ENCODE assay signal across 8 cellular contexts in genomic region chr16:83898463-83899271, GRCh38. TPM values are rescaled to one million over a fixed set of nuclear protein-coding genes. Genes with fewer than 3 reads are reported as not detected.
DNase-seq lines count a peak whose midpoint lies in the region; ATAC-seq and TF ChIP-seq lines count a peak whose summit lies in the region.

TSS of gene MLYCD (plus strand) at chr16:83899115. CDS start at chr16:83899145, 30 bp downstream.

- intact Hi-C loops in testis (cut with DNase I; ENCODE audit: low total_unique reads), result no loop called here

- peak; percentile 79 for ATAC-seq in GM21576 (IDR thresholded peaks at IDR 0.05; ENCODE audit: unreplicated experiment)
- ATAC-seq in activated naive CD4-positive, alpha-beta T cell treated with anti-CD3 and anti-CD28 coated beads, Interleukin-2, amount 50 U/mL, for 72 hours, result peak; percentile 95

- TF ChIP-seq RAD21 in Ishikawa (IDR thresholded peaks at IDR 0.05; ENCODE audit: low read depth) (no peak), SK-N-SH (IDR thresholded peaks at IDR 0.05; ENCODE audit: low read length) (no peak)

- CTCF ChIA-PET in SK-N-SH (lab: Yijun Ruan, JAX), result interaction anchor here (1.7 to 3.9 kb wide), 3 partner anchors 12 to 288 kb away, joined by 4 to 13 read pairs (median 5); partner anchors contain the start of gene TAF1C

- H2AFZ ChIP-seq in SK-N-SH (ENCODE audit: low read depth), result peak within 1 kb of the TSS; percentile 96

- TF ChIP-seq CTCF in SK-N-SH (IDR thresholded peaks at IDR 0.05) (no peak), glutamatergic neuron (IDR thresholded peaks at IDR 0.05; ENCODE audit: partially characterized antibody, unreplicated experiment) (no peak), osteocyte (IDR thresholded peaks at IDR 0.05) (no peak), testis (IDR thresholded peaks at IDR 0.05) (no peak)

- no peaks in the 10 kb centered on the region for H3F3A ChIP-seq in SK-N-SH (replicated peaks; ENCODE audit: insufficient read depth)

- TF ChIP-seq EP300 in Ishikawa (IDR thresholded peaks at IDR 0.05; ENCODE audit: borderline replicate concordance) (no peak), SK-N-SH (IDR thresholded peaks at IDR 0.05; ENCODE audit: borderline replicate concordance in 1 of 2, low read depth in 1 of 2, low read length in 1 of 2) (no peak)

- H3K27ac Mint-ChIP-seq in activated naive CD4-positive, alpha-beta T cell treated with anti-CD3 and anti-CD28 coated beads, Interleukin-2, amount 50 U/mL, for 72 hours, result peak within 1 kb of the TSS; percentile 55 to 96
- H3K27ac Mint-ChIP-seq in glutamatergic neuron (ENCODE audit: unreplicated experiment) (peak within 1 kb of the TSS; percentile 95), osteocyte (ENCODE audit: unreplicated experiment) (peak within 1 kb of the TSS; percentile 78)

- peaks cover 9% of the 10 kb centered on the region for H3K27me3 Mint-ChIP-seq in glutamatergic neuron (ENCODE audit: unreplicated experiment)
- peaks cover 9% of the 10 kb centered on the region for H3K27me3 Mint-ChIP-seq in osteocyte (ENCODE audit: unreplicated experiment)

- TF ChIP-seq POLR2A in testis (IDR thresholded peaks at IDR 0.05), result no peak

- H3K9me3 ChIP-seq in SK-N-SH (no peaks in the 10 kb centered on the region), testis (no peaks in the 10 kb centered on the region)

- H3K4me1 ChIP-seq in SK-N-SH (ENCODE audit: control insufficient read depth in 1 of 2, insufficient read depth in 2 of 2, low read depth in 1 of 2, low read length in 1 of 2) (peaks cover 0 to 9% of the 10 kb centered on the region in 2 experiments; a peak in 2 of 4 replicates), testis (peaks cover 10% of the 10 kb centered on the region)

- peak within 1 kb of the TSS; percentile 38; the same call in 1 of the 2 replicates for H3K9ac ChIP-seq in SK-N-SH

- POLR2A ChIA-PET in SK-N-SH (lab: Yijun Ruan, JAX), result no interaction called here

- H4K20me1 ChIP-seq in SK-N-SH (ENCODE audit: insufficient read depth), result no peaks in the 10 kb centered on the region

- 14% methylated on average over 26 of the region's 69 CpGs for WGBS in SK-N-SH (ENCODE audit: low lambda C conversion rate)
- WGBS in testis, 2 donors, result 5 to 18% methylated on average over 13 to 62 of the region's 69 CpGs

- peak within 1 kb of the TSS; percentile 69 to 81 for H3K4me3 ChIP-seq in SK-N-SH (ENCODE audit: low read depth in 2 of 2, low read length in 1 of 2)
- H3K4me3 ChIP-seq in testis, result peak within 1 kb of the TSS; percentile 71 to 83

- H3K4me1 Mint-ChIP-seq in glutamatergic neuron (ENCODE audit: low read depth, unreplicated experiment) (peaks cover 19% of the 10 kb centered on the region), osteocyte (ENCODE audit: unreplicated experiment) (peaks cover 14% of the 10 kb centered on the region)

- H3K36me3 ChIP-seq in SK-N-SH (replicated peaks in 1 of 2; ENCODE audit: control insufficient read depth in 1 of 2, insufficient read depth in 2 of 2, low read length in 1 of 2) (no peaks in the 10 kb centered on the region), testis (ENCODE audit: low read depth, missing control alignments) (no peaks in the 10 kb centered on the region)

- H3K9me2 ChIP-seq in SK-N-SH, result no peaks in the 10 kb centered on the region

- H3K4me2 ChIP-seq in SK-N-SH, result peak within 1 kb of the TSS; percentile 93

- H3K4me3 Mint-ChIP-seq in glutamatergic neuron (ENCODE audit: unreplicated experiment) (peak within 1 kb of the TSS; percentile 97), osteocyte (ENCODE audit: unreplicated experiment) (peak within 1 kb of the TSS; percentile 89)

- DNase-seq in EL, result peak; percentile 76
- peak; percentile 98 for DNase-seq in SK-N-SH
- DNase-seq in activated naive CD4-positive, alpha-beta T cell treated with anti-CD3 and anti-CD28 coated beads, Interleukin-2, amount 50 U/mL, for 72 hours (ENCODE audit: low spot score in 2 of 2), result peak; percentile 75 to 84
- DNase-seq in glutamatergic neuron, result peak; percentile 87
- peak; percentile 89 for DNase-seq in osteocyte (ENCODE audit: extremely low spot score, unreplicated experiment)
- DNase-seq in testis, result peak; percentile 85

- H3K27me3 ChIP-seq in SK-N-SH (ENCODE audit: insufficient read depth) (no peaks in the 10 kb centered on the region), testis (no peaks in the 10 kb centered on the region)

- no peaks in the 10 kb centered on the region for H3K9me3 Mint-ChIP-seq in activated naive CD4-positive, alpha-beta T cell treated with anti-CD3 and anti-CD28 coated beads, Interleukin-2, amount 50 U/mL, for 72 hours
- H3K9me3 Mint-ChIP-seq in glutamatergic neuron (ENCODE audit: unreplicated experiment) (peaks cover 6% of the 10 kb centered on the region), osteocyte (ENCODE audit: unreplicated experiment) (no peaks in the 10 kb centered on the region)

- peaks cover 0 to 5% of the 10 kb centered on the region in 2 donors for H3K36me3 Mint-ChIP-seq in activated naive CD4-positive, alpha-beta T cell treated with anti-CD3 and anti-CD28 coated beads, Interleukin-2, amount 50 U/mL, for 72 hours
- H3K36me3 Mint-ChIP-seq in glutamatergic neuron (ENCODE audit: unreplicated experiment) (no peaks in the 10 kb centered on the region), osteocyte (ENCODE audit: unreplicated experiment) (no peaks in the 10 kb centered on the region)

- peaks cover 23% of the 10 kb centered on the region for H3K79me2 ChIP-seq in SK-N-SH (ENCODE audit: insufficient read depth)

- H3K27ac ChIP-seq in SK-N-SH (ENCODE audit: low read depth in 2 of 2, low read length in 1 of 2) (peak within 1 kb of the TSS; percentile 28 to 61; a peak in 3 of 4 replicates), testis (peak within 1 kb of the TSS; percentile 61 to 88)

TF ChIP-seq in Ishikawa, 13 proteins besides CTCF, POLR2A, EP300 and RAD21:
- TF ChIP-seq YY1 (IDR thresholded peaks at IDR 0.05; ENCODE audit: low read depth), result peak; percentile 41; the same call in 1 of the 2 replicates
- no peak for TF ChIP-seq ZBTB7A (IDR thresholded peaks at IDR 0.05; ENCODE audit: low read depth)
- TF ChIP-seq TCF12 (IDR thresholded peaks at IDR 0.05; ENCODE audit: low read depth), result no peak
- TF ChIP-seq CREB1 (IDR thresholded peaks at IDR 0.05; ENCODE audit: low read depth), result no peak
- no peak for TF ChIP-seq USF1 (IDR thresholded peaks at IDR 0.05)
- TF ChIP-seq TEAD4 (IDR thresholded peaks at IDR 0.05), result no peak
- no peak; the same call in 1 of the 2 replicates for TF ChIP-seq NFIC (IDR thresholded peaks at IDR 0.05)
- TF ChIP-seq MAX (IDR thresholded peaks at IDR 0.05), result peak; percentile 71
- TF ChIP-seq EGR1 (IDR thresholded peaks at IDR 0.05), result peak; percentile 38; the same call in 1 of the 2 replicates

TF ChIP-seq in SK-N-SH, 30 proteins besides CTCF, POLR2A, EP300 and RAD21 (continues in another document):
- TF ChIP-seq RXRA (IDR thresholded peaks at IDR 0.05; ENCODE audit: borderline replicate concordance, low read depth), result no peak; the same call in 1 of the 2 replicates
- no peak for TF ChIP-seq GATA2 (CRISPR knock-in tag; IDR thresholded peaks at IDR 0.05)
- TF ChIP-seq MAX (IDR thresholded peaks at IDR 0.05; ENCODE audit: low read depth), result peak; percentile 42; the same call in 1 of the 2 replicates
- TF ChIP-seq YY1 (IDR thresholded peaks at IDR 0.05; ENCODE audit: low read depth), result no peak
- TF ChIP-seq GABPA (IDR thresholded peaks at IDR 0.05; ENCODE audit: low read depth), result peak; percentile 68
- TF ChIP-seq FOXM1 (IDR thresholded peaks at IDR 0.05; ENCODE audit: low read depth), result no peak
- no peak for TF ChIP-seq CHD2 (IDR thresholded peaks at IDR 0.05; ENCODE audit: low read length, partially characterized antibody)
- TF ChIP-seq ELF1 (IDR thresholded peaks at IDR 0.05), result peak; percentile 77
- peak; percentile 30; the same call in 1 of the 2 replicates for TF ChIP-seq NFIC (IDR thresholded peaks at IDR 0.05; ENCODE audit: borderline replicate concordance)
- TF ChIP-seq MXI1 (IDR thresholded peaks at IDR 0.05; ENCODE audit: low read depth, low read length), result peak; percentile 38
- peak; percentile 42; the same call in 1 of the 2 replicates for TF ChIP-seq POLR2AphosphoS5 (IDR thresholded peaks at IDR 0.05; ENCODE audit: low read depth, low read length)
- no peak for TF ChIP-seq PBX3 (IDR thresholded peaks at IDR 0.05)
- TF ChIP-seq MEF2A (IDR thresholded peaks at IDR 0.05; ENCODE audit: borderline replicate concordance, low read depth), result no peak
- no peak for TF ChIP-seq RCOR1 (IDR thresholded peaks at IDR 0.05; ENCODE audit: low read length)
- no peak for TF ChIP-seq FOSL2 (IDR thresholded peaks at IDR 0.05; ENCODE audit: borderline replicate concordance, low read depth)
- TF ChIP-seq EZH2phosphoT487 (IDR thresholded peaks at IDR 0.05; ENCODE audit: borderline replicate concordance, low read depth), result no peak

RNA-seq across cellular contexts. Expression of gene MLYCD, which starts in this region (rescaled TPM):
- polyA plus RNA-seq in SK-N-SH (2012; rRNA removed) (2.4 and 2.7 TPM in 2 replicates), testis (ENCODE audit: insufficient read depth, low read depth, low replicate concordance) (4.5 TPM)
- 1.3 and 1.6 TPM in 2 replicates for polyA plus RNA-seq in SK-N-SH (2012; cell fraction: cytosol; rRNA removed)
- 8.0 and 8.5 TPM in 2 replicates for polyA plus RNA-seq in SK-N-SH (2012; cell fraction: nucleus; rRNA removed)
- total RNA-seq in activated naive CD4-positive, alpha-beta T cell treated with anti-CD3 and anti-CD28 coated beads, Interleukin-2, amount 50 U/mL, for 72 hours, result 1 to 10 TPM; 2.3 to 3.3 TPM
- total RNA-seq in glutamatergic neuron (ENCODE audit: unreplicated experiment) (9.5 TPM), osteocyte (5.2 and 5.3 TPM in 2 replicates), testis (10 to 100 TPM; 15.1 to 22.1 TPM)

Comparison
In these comparisons a context has a peak if more than half of its experiments do, and no peak if none do; other contexts are left out.
1. Peak in every context shown above with its lines: DNase-seq, ATAC-seq, H3K4me3 ChIP-seq and H3K27ac ChIP-seq.